7 cellular contexts compared by ENCODE assay signal in genomic region chr1:68586766-68587165, GRCh38.
"Had no signal": no experiment of that assay in that cellular context is flagged by ENCODE, and none has a peak within 500 bp of the region (broad histone marks: within the 10 kb centered on the region; RNA-seq: fewer than 3 reads in every experiment).

No MANE protein-coding gene starts in this region.

- H3K36me3 Mint-ChIP-seq: IgD-negative memory B cell had no signal

- H3K4me1 Mint-ChIP-seq: IgD-negative memory B cell had no signal

- ATAC-seq: HepG2, K562 had no signal

- DNase-seq: IMR-90, KBM-7, KG1 had no signal

- H3K27ac Mint-ChIP-seq: IgD-negative memory B cell had no signal

- H3K4me3 ChIP-seq: K562 had no signal

- H3K4me3 Mint-ChIP-seq: IgD-negative memory B cell had no signal

- H3K27ac ChIP-seq: HL-60 had no signal
